Comparison of ENCODE assay signal across 17 cellular contexts in the genomic region with DNA sequence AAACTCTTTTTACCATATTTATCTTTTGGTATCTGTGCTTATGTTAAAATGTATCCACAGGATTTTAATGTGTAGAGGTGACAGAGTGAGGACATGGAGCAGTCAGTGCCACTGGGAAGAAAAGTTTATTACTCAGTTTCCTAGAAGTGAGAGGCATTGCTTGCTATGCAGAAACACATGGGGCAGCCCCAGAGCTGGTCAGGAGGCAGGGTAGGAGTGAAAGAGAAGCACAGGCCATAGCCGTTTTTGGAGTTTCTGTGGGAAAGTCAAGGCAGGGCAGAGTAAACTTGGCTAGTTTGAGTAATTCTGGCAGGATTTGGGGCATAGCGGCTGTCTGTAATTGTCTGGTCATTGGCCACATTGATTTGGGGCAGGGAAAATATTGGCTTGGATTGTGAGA.
DNase-seq lines count a peak whose midpoint lies in the region; ATAC-seq and TF ChIP-seq lines count a peak whose summit lies in the region.
"Had no signal": no experiment of that assay in that cellular context is flagged by ENCODE, and none has a peak within 500 bp of the region (broad histone marks: within the 10 kb centered on the region; RNA-seq: fewer than 3 reads in every experiment).

No MANE protein-coding gene starts in this region.

- POLR2A ChIA-PET in activated CD4-positive, alpha-beta T cell treated with anti-CD3 and anti-CD28 coated beads for 36 hours (lab: Charles Lee): no interaction called here

- TF ChIP-seq CTCF in nephron (IDR thresholded peaks at IDR 0.05; ENCODE audit: unreplicated experiment in 3 of 3): no peak

- peak; percentile 30 for ATAC-seq in activated CD4-positive, alpha-beta T cell treated with anti-CD3 and anti-CD28 coated beads for 36 hours
- no peak for ATAC-seq in central memory CD8-positive, alpha-beta T cell (replicated peaks; ENCODE audit: extremely low read depth, poor library complexity, severe bottlenecking)
- ATAC-seq: activated CD4-positive, CD25-positive, alpha-beta regulatory T cell treated with anti-CD3 and anti-CD28 coated beads, Interleukin-2, amount 50 U/mL, for 24 hours; Panc1 had no signal

- H3K4me1 Mint-ChIP-seq in activated CD4-positive, alpha-beta T cell treated with anti-CD3 and anti-CD28 coated beads for 36 hours: peaks cover 18% of the 10 kb centered on the region
- H3K4me1 Mint-ChIP-seq in central memory CD8-positive, alpha-beta T cell: peaks cover 20% of the 10 kb centered on the region
- no peaks in the 10 kb centered on the region for H3K4me1 Mint-ChIP-seq in nephron

- H3K27ac Mint-ChIP-seq in activated CD4-positive, alpha-beta T cell treated with anti-CD3 and anti-CD28 coated beads for 36 hours: peak overlapping the region; percentile 59
- H3K27ac Mint-ChIP-seq in central memory CD8-positive, alpha-beta T cell (ENCODE audit: low read depth): no peak overlapping the region
- no peak overlapping the region for H3K27ac Mint-ChIP-seq in nephron

- H3K27me3 ChIP-seq in HUES6 (ENCODE audit: control insufficient read depth, insufficient read depth, low read length): no peaks in the 10 kb centered on the region
- H3K27me3 ChIP-seq: brain microvascular endothelial cell had no signal

- peak overlapping the region; percentile 70 for H3K4me3 Mint-ChIP-seq in activated CD4-positive, alpha-beta T cell treated with anti-CD3 and anti-CD28 coated beads for 36 hours
- H3K4me3 Mint-ChIP-seq in central memory CD8-positive, alpha-beta T cell: peak overlapping the region; percentile 74
- H3K4me3 Mint-ChIP-seq in nephron: peak overlapping the region; percentile 11 to 52 (median 51)

- intact Hi-C loops in activated CD4-positive, alpha-beta T cell treated with anti-CD3 and anti-CD28 coated beads for 36 hours (cut with DNase I, micrococcal nuclease): no loop called here

- no peaks in the 10 kb centered on the region for H3K9me3 Mint-ChIP-seq in activated CD4-positive, alpha-beta T cell treated with anti-CD3 and anti-CD28 coated beads for 36 hours (ENCODE audit: low read depth)
- no peaks in the 10 kb centered on the region for H3K9me3 Mint-ChIP-seq in central memory CD8-positive, alpha-beta T cell
- peaks cover 10% of the 10 kb centered on the region for H3K9me3 Mint-ChIP-seq in nephron

- H3K36me3 Mint-ChIP-seq in activated CD4-positive, alpha-beta T cell treated with anti-CD3 and anti-CD28 coated beads for 36 hours (ENCODE audit: low read depth): no peaks in the 10 kb centered on the region
- H3K36me3 Mint-ChIP-seq in central memory CD8-positive, alpha-beta T cell (ENCODE audit: insufficient read depth): no peaks in the 10 kb centered on the region
- H3K36me3 Mint-ChIP-seq in nephron (ENCODE audit: low read depth): peaks cover 5% of the 10 kb centered on the region

- H3K36me3 ChIP-seq in HUES6 (ENCODE audit: control insufficient read depth, insufficient read depth, low read length): no peaks in the 10 kb centered on the region
- H3K36me3 ChIP-seq: brain microvascular endothelial cell had no signal

- peaks cover 3% of the 10 kb centered on the region for H3K27me3 Mint-ChIP-seq in activated CD4-positive, alpha-beta T cell treated with anti-CD3 and anti-CD28 coated beads for 36 hours
- H3K27me3 Mint-ChIP-seq in central memory CD8-positive, alpha-beta T cell: peaks cover 8% of the 10 kb centered on the region
- H3K27me3 Mint-ChIP-seq in nephron (ENCODE audit: low read depth): peaks cover 4% of the 10 kb centered on the region

- CTCF ChIA-PET in activated CD4-positive, alpha-beta T cell treated with anti-CD3 and anti-CD28 coated beads for 36 hours (lab: Charles Lee): interaction anchor here (0.9 to 1.4 kb wide), 3 partner anchors 8 to 404 kb away, joined by 3 to 5 read pairs (median 4); no protein-coding TSS in a partner anchor

- 0 out of 2 replicates have a peak, but pooled peaks cover 2% of the 10 kb centered on the region for H3K9me3 ChIP-seq in HUES6 (ENCODE audit: control insufficient read depth, insufficient read depth, low read depth, low read length)
- H3K9me3 ChIP-seq: mucosa of descending colon had no signal

- H3K27ac ChIP-seq in HUES6 (ENCODE audit: low read depth, low read length): no peak overlapping the region
- H3K27ac ChIP-seq: brain microvascular endothelial cell, parathyroid adenoma had no signal

- H3K4me3 ChIP-seq in HUES6 (ENCODE audit: low read depth, low read length): peak overlapping the region; percentile 59
- H3K4me3 ChIP-seq: mucosa of descending colon had no signal

- DNase-seq in activated CD4-positive, alpha-beta T cell treated with anti-CD3 and anti-CD28 coated beads for 36 hours: no peak
- no peak for DNase-seq in activated CD4-positive, alpha-beta T cell treated with anti-CD3 and anti-CD28 coated beads for 1 hour
- no peak for DNase-seq in central memory CD8-positive, alpha-beta T cell (ENCODE audit: low spot score in 2 of 2)
- no peak for DNase-seq in NCI-H2029 treated with DMSO at 0.1 percent for 48 hours (lab: John Stamatoyannopoulos, UW)
- DNase-seq in stimulated activated CD4-positive, alpha-beta T cell treated with anti-CD3 and anti-CD28 coated beads, Interleukin-15, amount 100 ng/mL, for 24 hours: no peak
- no peak for DNase-seq in dedifferentiated amniotic fluid mesenchymal stem cell (ENCODE audit: extremely low spot score)
- DNase-seq: activated effector memory CD4-positive, alpha-beta T cell treated with Interleukin-2 at 50 U/mL for 16 hours; brain microvascular endothelial cell; mucosa of descending colon; NCI-H1092 treated with DMSO at 0.1 percent for 48 hours; NCI-H2171; NCI-H82 had no signal

- no peak overlapping the region for H3K9ac ChIP-seq in HUES6 (ENCODE audit: low read length)
- H3K9ac ChIP-seq: parathyroid adenoma had no signal

- H3K4me1 ChIP-seq in HUES6 (ENCODE audit: control insufficient read depth, insufficient read depth, low read length): no peaks in the 10 kb centered on the region
- H3K4me1 ChIP-seq: parathyroid adenoma had no signal
